8 cellular contexts compared by ENCODE assay signal in genomic region chr1:15833069-15833679, GRCh38. TPM values are rescaled to one million over a fixed set of nuclear protein-coding genes. Genes with fewer than 3 reads are reported as not detected.
A peak's percentile ranks its signal among the peaks of the same experiment; 100 is the strongest.
DNase-seq lines count a peak whose midpoint lies in the region; ATAC-seq and TF ChIP-seq lines count a peak whose summit lies in the region.

No MANE protein-coding gene starts in this region.

- H3K27me3 Mint-ChIP-seq in naive thymus-derived CD4-positive, alpha-beta T cell, result peaks cover 0 to 3% (median 0%) of the 10 kb centered on the region in 5 donors

- H3K9me3 Mint-ChIP-seq in naive thymus-derived CD4-positive, alpha-beta T cell, result peaks cover 0 to 6% (median 0%) of the 10 kb centered on the region in 11 donors

- H3K9me3 ChIP-seq in naive thymus-derived CD4-positive, alpha-beta T cell (ENCODE audit: control insufficient read depth in 2 of 3, low read length in 3 of 3), result no peaks in the 10 kb centered on the region
- H3K9me3 ChIP-seq in thoracic aorta, result no peaks in the 10 kb centered on the region

- peak overlapping the region; percentile 97 to 100 (median 99) for H3K27ac Mint-ChIP-seq in naive thymus-derived CD4-positive, alpha-beta T cell

- CTCF ChIA-PET in naive thymus-derived CD4-positive, alpha-beta T cell (lab: Charles Lee), result interaction anchor here (0.5 to 2.6 kb wide), 7 partner anchors 9 to 143 kb away, joined by 3 to 14 read pairs (median 5); partner anchors contain the start of genes SPEN and ZBTB17

- intact Hi-C loops in naive thymus-derived CD4-positive, alpha-beta T cell (cut with micrococcal nuclease), result loop anchor here (1.0 to 10.0 kb wide), 4 partner anchors 18 to 1072 kb away; no protein-coding TSS in a partner anchor

- POLR2A ChIA-PET in naive thymus-derived CD4-positive, alpha-beta T cell (lab: Charles Lee), result interaction anchor here (0.6 to 4.2 kb wide), 20 partner anchors 10 to 1081 kb away, joined by 3 to 227 read pairs (median 4); partner anchors contain the start of genes DNAJC16, SPEN and ZBTB17

- peaks cover 0 to 7% (median 0%) of the 10 kb centered on the region in 3 experiments for H3K36me3 ChIP-seq in naive thymus-derived CD4-positive, alpha-beta T cell (ENCODE audit: control insufficient read depth in 2 of 3, insufficient read depth in 3 of 3, low read length in 3 of 3)
- no peaks in the 10 kb centered on the region for H3K36me3 ChIP-seq in thoracic aorta

- peaks cover 14 to 45% (median 34%) of the 10 kb centered on the region in 7 donors for H3K4me1 Mint-ChIP-seq in naive thymus-derived CD4-positive, alpha-beta T cell

- peak overlapping the region; percentile 98 for H3K27ac ChIP-seq in naive thymus-derived CD4-positive, alpha-beta T cell (ENCODE audit: low read depth, low read length)
- peak overlapping the region; percentile 99 to 100 for H3K27ac ChIP-seq in thoracic aorta

- peaks cover 12 to 16% of the 10 kb centered on the region in 2 donors for H3K4me1 ChIP-seq in naive thymus-derived CD4-positive, alpha-beta T cell (ENCODE audit: control insufficient read depth in 2 of 2, insufficient read depth in 2 of 2, low read length in 2 of 2)
- H3K4me1 ChIP-seq in thoracic aorta (ENCODE audit: control insufficient read depth in 1 of 2, low read depth in 2 of 2), result peaks cover 8 to 43% of the 10 kb centered on the region in 2 donors

- H3K4me3 ChIP-seq in naive thymus-derived CD4-positive, alpha-beta T cell (ENCODE audit: low read length), result peak overlapping the region; percentile 100
- peak overlapping the region; percentile 85 for H3K4me3 ChIP-seq in thoracic aorta

- no peak for TF ChIP-seq CTCF in thoracic aorta (IDR thresholded peaks at IDR 0.05)

- H3K4me3 Mint-ChIP-seq in naive thymus-derived CD4-positive, alpha-beta T cell, result peak overlapping the region; percentile 88 to 100 (median 96)

- peaks cover 0 to 8% (median 5%) of the 10 kb centered on the region in 5 donors for H3K36me3 Mint-ChIP-seq in naive thymus-derived CD4-positive, alpha-beta T cell

- DNase-seq in DMS79 (lab: John Stamatoyannopoulos, UW), result peak; percentile 92
- peak; percentile 48 for DNase-seq in NCI-H1436 treated with DMSO at 0.1 percent for 48 hours (lab: John Stamatoyannopoulos, UW)
- peak; percentile 51 to 57 for DNase-seq in activated CD4-positive, alpha-beta T cell treated with anti-CD3 and anti-CD28 coated beads for 4 hours
- peak; percentile 20 for DNase-seq in effector CD8-positive, alpha-beta T cell (lab: John Stamatoyannopoulos, UW)
- DNase-seq in naive thymus-derived CD4-positive, alpha-beta T cell, result peak in 8 of 9 donors; percentile 37 to 68 (median 53)
- no peak for DNase-seq in thoracic aorta (ENCODE audit: low spot score)
- DNase-seq in NCI-H128 (lab: John Stamatoyannopoulos, UW; ENCODE audit: unreplicated experiment), result no peak

- H3K27me3 ChIP-seq in naive thymus-derived CD4-positive, alpha-beta T cell (ENCODE audit: control insufficient read depth in 2 of 2, insufficient read depth in 2 of 2, low read length in 2 of 2), result no peaks in the 10 kb centered on the region
- H3K27me3 ChIP-seq in thoracic aorta (replicated peaks; ENCODE audit: insufficient read depth), result no peaks in the 10 kb centered on the region

- no peak for ATAC-seq in naive thymus-derived CD4-positive, alpha-beta T cell
- ATAC-seq in thoracic aorta (ENCODE audit: insufficient number of reproducible peaks, low FRiP score, low read depth) (no peak), GM19397 (IDR thresholded peaks at IDR 0.05; ENCODE audit: unreplicated experiment) (no peak)

RNA-seq across cellular contexts. Expression of gene SPEN, which starts 14.3 kb away (rescaled TPM):
- 10 to 100 TPM; 72.1 to 92.1 (median 82.9) TPM for total RNA-seq in naive thymus-derived CD4-positive, alpha-beta T cell
- polyA plus RNA-seq in naive thymus-derived CD4-positive, alpha-beta T cell, result 10 to 100 TPM; 10.1 to 46.7 TPM
- total RNA-seq in thoracic aorta, result 10 to 100 TPM; 52.3 to 96.9 TPM

RNA-seq across cellular contexts. Expression of gene UQCRHL, which starts 25.7 kb away (rescaled TPM):
- 1 to 10 TPM in 3 of 5 experiments, under 1 TPM in 2; 0.69 to 1.9 (median 1.4) TPM for total RNA-seq in naive thymus-derived CD4-positive, alpha-beta T cell
- polyA plus RNA-seq in naive thymus-derived CD4-positive, alpha-beta T cell, result 1 to 10 TPM in 1 of 2 donors, under 1 TPM in 1; 0.43 to 1.1 TPM
- total RNA-seq in thoracic aorta, result under 1 TPM; 0.81 to 0.99 TPM

Comparison
In these comparisons a context has a peak if more than half of its experiments do, and no peak if none do; other contexts are left out.
1. DNase-seq: peak in DMS79 (single experiment), NCI-H1436 treated with DMSO at 0.1 percent for 48 hours (single experiment), activated CD4-positive, alpha-beta T cell treated with anti-CD3 and anti-CD28 coated beads for 4 hours (2 of 2), effector CD8-positive, alpha-beta T cell (single experiment) and naive thymus-derived CD4-positive, alpha-beta T cell (8 of 9); none in thoracic aorta (single experiment) and NCI-H128 (single experiment).